Comparison of ENCODE assay signal across 29 cellular contexts in the genomic region with DNA sequence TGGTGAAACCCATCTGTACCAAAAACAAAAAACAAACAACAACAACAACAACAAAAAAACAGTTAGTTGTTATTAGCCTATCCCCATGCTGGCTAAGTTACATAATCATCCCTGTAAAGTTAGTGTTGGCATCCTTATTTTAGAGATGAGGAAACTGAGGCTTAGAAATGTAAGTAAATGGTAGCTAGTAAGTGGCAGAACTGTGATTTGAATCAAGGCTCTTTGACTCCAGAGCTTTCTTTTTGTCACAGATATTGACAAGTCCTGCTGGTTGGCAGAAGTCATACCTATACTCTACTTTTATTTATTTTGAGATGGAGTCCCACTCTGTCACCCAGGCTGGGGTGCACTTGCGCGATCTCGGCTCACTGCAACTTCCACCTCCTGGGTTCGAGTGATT.
"Had no signal": no experiment of that assay in that cellular context is flagged by ENCODE, and none has a peak within 500 bp of the region (broad histone marks: within the 10 kb centered on the region; RNA-seq: fewer than 3 reads in every experiment).

No MANE protein-coding gene starts in this region.

- H3K9ac ChIP-seq: parathyroid adenoma had no signal

- ATAC-seq: natural killer cell; psoas muscle; right cardiac atrium; stimulated activated effector memory CD8-positive, alpha-beta T cell treated with anti-CD3 and anti-CD28 coated beads, Interleukin-12 subunit alpha, Interleukin-12 subunit beta, amount 100 ng/mL, for 72 hours; stimulated activated naive B cell treated with anti-CD40 and anti-IgM and Interleukin-4, amounts not matched to agents 10 μg/mL and 1 μg/mL and 100 μg/mL, for 72 hours had no signal

- H3K36me3 Mint-ChIP-seq: natural killer cell; stimulated activated naive B cell treated with anti-CD40 and anti-IgM and Interleukin-4, amounts not matched to agents 10 μg/mL and 1 μg/mL and 100 μg/mL, for 72 hours had no signal

- H3K4me1 ChIP-seq: parathyroid adenoma had no signal

- H3K9me3 ChIP-seq: neutrophil, ovary, psoas muscle, right lobe of liver, sigmoid colon, stomach, thoracic aorta, thyroid gland, tibial nerve, upper lobe of left lung, vagina had no signal

- H3K4me3 ChIP-seq: ovary, psoas muscle, right lobe of liver, sigmoid colon, stomach, thoracic aorta, thyroid gland, tibial nerve, upper lobe of left lung, vagina had no signal

- H3K36me3 ChIP-seq: neutrophil, ovary, right lobe of liver, sigmoid colon, stomach, thoracic aorta, thyroid gland, tibial nerve, upper lobe of left lung, vagina had no signal

- H3K27ac Mint-ChIP-seq: natural killer cell; nephron; progenitor cell of endocrine pancreas; stimulated activated effector memory CD8-positive, alpha-beta T cell treated with anti-CD3 and anti-CD28 coated beads, Interleukin-12 subunit alpha, Interleukin-12 subunit beta, amount 100 ng/mL, for 72 hours; stimulated activated naive B cell treated with anti-CD40 and anti-IgM and Interleukin-4, amounts not matched to agents 10 μg/mL and 1 μg/mL and 100 μg/mL, for 72 hours had no signal

- H3K27me3 ChIP-seq: neutrophil, ovary, right lobe of liver, sigmoid colon, stomach, thyroid gland, tibial nerve, upper lobe of left lung, vagina had no signal

- H2AFZ ChIP-seq: parathyroid adenoma had no signal

- FAIRE-seq: small intestine, urothelium cell line had no signal

- H3K79me2 ChIP-seq: parathyroid adenoma had no signal

- H3K9me3 Mint-ChIP-seq: natural killer cell; nephron; stimulated activated effector memory CD8-positive, alpha-beta T cell treated with anti-CD3 and anti-CD28 coated beads, Interleukin-12 subunit alpha, Interleukin-12 subunit beta, amount 100 ng/mL, for 72 hours; stimulated activated naive B cell treated with anti-CD40 and anti-IgM and Interleukin-4, amounts not matched to agents 10 μg/mL and 1 μg/mL and 100 μg/mL, for 72 hours; stimulated activated naive CD8-positive, alpha-beta T cell treated with anti-CD3 and anti-CD28 coated beads, Interleukin-15, Interleukin-2, amounts not matched to agents 100 ng/mL and 50 ng/mL, for 24 hours had no signal

- H3K27me3 Mint-ChIP-seq: progenitor cell of endocrine pancreas; stimulated activated naive CD8-positive, alpha-beta T cell treated with anti-CD3 and anti-CD28 coated beads, Interleukin-15, Interleukin-2, amounts not matched to agents 100 ng/mL and 50 ng/mL, for 24 hours had no signal

- H3K4me3 Mint-ChIP-seq: natural killer cell; nephron; stimulated activated effector memory CD8-positive, alpha-beta T cell treated with anti-CD3 and anti-CD28 coated beads, Interleukin-12 subunit alpha, Interleukin-12 subunit beta, amount 100 ng/mL, for 72 hours; stimulated activated naive B cell treated with anti-CD40 and anti-IgM and Interleukin-4, amounts not matched to agents 10 μg/mL and 1 μg/mL and 100 μg/mL, for 72 hours; stimulated activated naive CD8-positive, alpha-beta T cell treated with anti-CD3 and anti-CD28 coated beads, Interleukin-15, Interleukin-2, amounts not matched to agents 100 ng/mL and 50 ng/mL, for 24 hours had no signal

- DNase-seq: natural killer cell; nucleus accumbens; ovary; posterior cingulate gyrus; psoas muscle; right cardiac atrium; right lobe of liver; sigmoid colon; small intestine; stimulated activated CD4-positive, alpha-beta T cell treated with anti-CD3 and anti-CD28 coated beads, Interleukin-15, amount 100 ng/mL, for 24 hours; stimulated activated CD4-positive, alpha-beta T cell treated with anti-CD3 and anti-CD28 coated beads, Interleukin-2, amount 100 ng/mL, for 24 hours; stimulated activated CD4-positive, alpha-beta T cell treated with anti-CD3 and anti-CD28 coated beads, Interleukin-2, amount 100 ng/mL, for 48 hours; stimulated activated CD4-positive, alpha-beta T cell treated with anti-CD3 and anti-CD28 coated beads, Interleukin-4, amount 100 ng/mL, for 24 hours; stimulated activated naive B cell treated with anti-CD40 and anti-IgM and Interleukin-4, amounts not matched to agents 10 μg/mL and 1 μg/mL and 100 μg/mL, for 72 hours; stimulated activated naive CD4-positive, alpha-beta T cell treated with Interleukin-2 at 50 U/mL for 16 hours; stomach; thyroid gland; trophoblast cell; upper lobe of left lung had no signal

- H3K27ac ChIP-seq: neutrophil, ovary, parathyroid adenoma, psoas muscle, right lobe of liver, stomach, thoracic aorta, thyroid gland, tibial nerve, upper lobe of left lung, vagina had no signal
